Comparison of ENCODE assay signal across 21 cellular contexts in the genomic region with DNA sequence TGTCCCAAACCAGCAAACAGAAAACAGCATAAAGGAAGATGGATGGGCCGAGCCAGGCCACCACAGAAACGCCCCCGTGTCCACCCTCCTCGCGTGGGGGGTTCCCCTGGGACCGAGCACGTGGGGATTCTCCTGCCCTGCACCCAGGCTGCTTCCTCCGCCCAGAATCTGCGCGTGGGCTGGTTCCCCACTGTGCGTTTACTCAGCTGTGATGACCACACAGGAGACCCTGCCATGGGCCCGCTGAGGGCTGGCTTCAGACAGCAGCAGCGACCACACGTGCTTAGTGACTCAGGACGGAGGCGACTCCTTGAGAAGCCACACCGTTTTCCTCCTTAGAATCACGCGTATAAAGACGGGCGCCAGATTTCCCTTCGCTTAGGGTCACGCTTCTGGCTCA.
A peak's percentile ranks its signal among the peaks of the same experiment; 100 is the strongest.
DNase-seq lines count a peak whose midpoint lies in the region; ATAC-seq and TF ChIP-seq lines count a peak whose summit lies in the region.
"Had no signal": no experiment of that assay in that cellular context is flagged by ENCODE, and none has a peak within 500 bp of the region (broad histone marks: within the 10 kb centered on the region; RNA-seq: fewer than 3 reads in every experiment).

No MANE protein-coding gene starts in this region.

- no peaks in the 10 kb centered on the region for H3K9me3 ChIP-seq in right atrium auricular region

- no peaks in the 10 kb centered on the region for H3K9me3 Mint-ChIP-seq in neural crest cell
- no peaks in the 10 kb centered on the region for H3K9me3 Mint-ChIP-seq in natural killer cell treated with Interleukin-12 subunit alpha and Interleukin-12 subunit beta and Interleukin-15 and Interleukin-18, amount 100 ng/mL, for 72 hours
- H3K9me3 Mint-ChIP-seq: activated naive CD4-positive, alpha-beta T cell treated with anti-CD3 and anti-CD28 coated beads, Interleukin-2, amount 50 U/mL, for 24 hours had no signal

- no peaks in the 10 kb centered on the region for H3K36me3 ChIP-seq in right atrium auricular region

- DNase-seq in Right ventricle myocardium inferior (ENCODE audit: missing footprints), result peak; percentile 71
- DNase-seq in right atrium auricular region (ENCODE audit: low spot score), result no peak
- peak; percentile 18 for DNase-seq in fibroblast of the aortic adventitia (ENCODE audit: low read depth)
- no peak for DNase-seq in neural crest cell (ENCODE audit: low read depth, low spot score)
- DNase-seq in natural killer cell treated with Interleukin-12 subunit alpha and Interleukin-12 subunit beta and Interleukin-15 and Interleukin-18, amount 100 ng/mL, for 72 hours (ENCODE audit: low spot score), result no peak
- no peak for DNase-seq in occipital lobe (lab: John Stamatoyannopoulos, UW)
- DNase-seq in caudate nucleus (lab: John Stamatoyannopoulos, UW), result no peak
- no peak for DNase-seq in NCI-H524 (lab: John Stamatoyannopoulos, UW)
- DNase-seq: 8988T; activated CD4-positive, alpha-beta T cell treated with anti-CD3 and anti-CD28 coated beads, Interleukin-2, amount 50 U/mL, for 1 hour; anterior cingulate cortex; DMS79; effector CD8-positive, alpha-beta T cell; Karpas-422; midbrain; NCI-H2029 treated with DMSO at 0.1 percent for 48 hours; stimulated activated CD4-positive, alpha-beta T cell treated with anti-CD3 and anti-CD28 coated beads, Interleukin-4, amount 100 ng/mL, for 24 hours; stimulated activated naive CD8-positive, alpha-beta T cell treated with anti-CD3 and anti-CD28 coated beads, Interleukin-15, Interleukin-2, amounts not matched to agents 100 U/mL and 50 U/mL, for 24 hours had no signal

- H3K27ac ChIP-seq in right atrium auricular region (no peak overlapping the region), caudate nucleus (ENCODE audit: low read depth, low read length) (no peak overlapping the region)

- no peaks in the 10 kb centered on the region for H3K4me1 ChIP-seq in right atrium auricular region

- H3K27me3 ChIP-seq in right atrium auricular region, result no peaks in the 10 kb centered on the region

- intact Hi-C loops in Right ventricle myocardium inferior (cut with DNase I), result loop anchor here (5.0 kb wide), 2 partner anchors 65 to 285 kb away; partner anchors contain the start of gene PDE10A

- H3K4me1 Mint-ChIP-seq in neural crest cell, result peaks cover 4% of the 10 kb centered on the region
- H3K4me1 Mint-ChIP-seq in natural killer cell treated with Interleukin-12 subunit alpha and Interleukin-12 subunit beta and Interleukin-15 and Interleukin-18, amount 100 ng/mL, for 72 hours (ENCODE audit: low read depth in 2 of 2), result no peaks in the 10 kb centered on the region
- H3K4me1 Mint-ChIP-seq: activated naive CD4-positive, alpha-beta T cell treated with anti-CD3 and anti-CD28 coated beads, Interleukin-2, amount 50 U/mL, for 24 hours; B cell had no signal

- no peak for TF ChIP-seq CTCF in right atrium auricular region (IDR thresholded peaks at IDR 0.05)
- no peak for TF ChIP-seq CTCF in fibroblast of the aortic adventitia (IDR thresholded peaks at IDR 0.05; ENCODE audit: insufficient read depth, low read length)
- no peak for TF ChIP-seq CTCF in neural crest cell (conservative IDR thresholded peaks at IDR 0.05)

- no peaks in the 10 kb centered on the region for H3K27me3 Mint-ChIP-seq in neural crest cell (ENCODE audit: low read depth)
- H3K27me3 Mint-ChIP-seq in natural killer cell treated with Interleukin-12 subunit alpha and Interleukin-12 subunit beta and Interleukin-15 and Interleukin-18, amount 100 ng/mL, for 72 hours, result peaks cover 0 to 3% of the 10 kb centered on the region in 2 donors
- H3K27me3 Mint-ChIP-seq: B cell had no signal

- H3K4me3 ChIP-seq in right atrium auricular region (no peak overlapping the region), fibroblast of the aortic adventitia (ENCODE audit: low read depth, low read length) (no peak overlapping the region)

- H3K27ac Mint-ChIP-seq in neural crest cell (ENCODE audit: unreplicated experiment), result peak overlapping the region; percentile 57
- H3K27ac Mint-ChIP-seq in natural killer cell treated with Interleukin-12 subunit alpha and Interleukin-12 subunit beta and Interleukin-15 and Interleukin-18, amount 100 ng/mL, for 72 hours, result no peak overlapping the region
- H3K27ac Mint-ChIP-seq: activated naive CD4-positive, alpha-beta T cell treated with anti-CD3 and anti-CD28 coated beads, Interleukin-2, amount 50 U/mL, for 24 hours; B cell had no signal

- H3K4me3 Mint-ChIP-seq in neural crest cell, result no peak overlapping the region
- H3K4me3 Mint-ChIP-seq in natural killer cell treated with Interleukin-12 subunit alpha and Interleukin-12 subunit beta and Interleukin-15 and Interleukin-18, amount 100 ng/mL, for 72 hours, result no peak overlapping the region
- H3K4me3 Mint-ChIP-seq: activated naive CD4-positive, alpha-beta T cell treated with anti-CD3 and anti-CD28 coated beads, Interleukin-2, amount 50 U/mL, for 24 hours; B cell had no signal

- H3K36me3 Mint-ChIP-seq in neural crest cell (ENCODE audit: low read depth), result no peaks in the 10 kb centered on the region
- H3K36me3 Mint-ChIP-seq in natural killer cell treated with Interleukin-12 subunit alpha and Interleukin-12 subunit beta and Interleukin-15 and Interleukin-18, amount 100 ng/mL, for 72 hours, result no peaks in the 10 kb centered on the region
- H3K36me3 Mint-ChIP-seq: activated naive CD4-positive, alpha-beta T cell treated with anti-CD3 and anti-CD28 coated beads, Interleukin-2, amount 50 U/mL, for 24 hours had no signal

- peak; percentile 24 for ATAC-seq in Right ventricle myocardium inferior
- no peak for ATAC-seq in natural killer cell treated with Interleukin-12 subunit alpha and Interleukin-12 subunit beta and Interleukin-15 and Interleukin-18, amount 100 ng/mL, for 72 hours
- ATAC-seq: left lobe of liver; stimulated activated naive CD8-positive, alpha-beta T cell treated with anti-CD3 and anti-CD28 coated beads, Interleukin-15, Interleukin-2, amounts not matched to agents 100 U/mL and 50 U/mL, for 24 hours had no signal

Comparison
In these comparisons a context has a peak if more than half of its experiments do, and no peak if none do; other contexts are left out.
1. DNase-seq: peak in Right ventricle myocardium inferior (single experiment) and fibroblast of the aortic adventitia (single experiment); none in right atrium auricular region (single experiment), neural crest cell (single experiment), natural killer cell treated with Interleukin-12 subunit alpha and Interleukin-12 subunit beta and Interleukin-15 and Interleukin-18, amount 100 ng/mL, for 72 hours (single experiment), occipital lobe (single experiment), caudate nucleus (0 of 61) and NCI-H524 (0 of 2).